ENCODE assay signal across 8 cellular contexts in the genomic region with DNA sequence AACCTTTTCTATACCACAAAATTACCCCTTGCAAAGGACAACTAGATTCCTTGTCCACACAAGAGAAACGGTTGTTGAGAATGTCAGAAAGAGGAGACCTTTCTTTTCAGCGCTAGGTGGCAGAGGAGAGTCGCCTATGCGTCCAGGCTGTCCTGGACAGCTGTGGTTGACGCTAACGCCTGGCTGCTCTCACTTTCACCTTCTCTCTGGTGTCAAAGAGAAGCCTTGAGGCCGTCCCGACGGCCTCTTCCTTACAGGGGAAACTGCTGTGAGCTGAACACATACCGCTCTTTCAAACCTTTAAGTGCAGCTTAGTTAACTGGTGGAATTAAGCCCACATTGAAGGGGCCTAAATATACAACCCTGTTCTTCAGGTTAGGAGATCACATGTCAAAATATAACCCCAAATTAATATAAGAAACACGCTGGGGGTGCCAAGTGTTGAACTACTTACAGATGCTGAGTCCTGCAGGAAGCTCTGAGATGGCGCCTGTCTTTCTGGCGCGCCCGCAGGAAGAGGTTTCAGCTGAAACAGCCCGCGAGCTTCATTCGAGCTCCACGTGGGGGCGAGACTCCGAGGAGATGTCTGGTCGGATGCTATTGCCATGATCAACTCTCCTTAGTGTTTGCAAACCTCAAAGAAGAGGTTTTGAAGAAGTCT. TPM values are rescaled to one million over a fixed set of nuclear protein-coding genes. Genes with fewer than 3 reads are reported as not detected.
A peak's percentile ranks its signal among the peaks of the same experiment; 100 is the strongest.
DNase-seq lines count a peak whose midpoint lies in the region; ATAC-seq and TF ChIP-seq lines count a peak whose summit lies in the region.

No MANE protein-coding gene starts in this region.

- no peaks in the 10 kb centered on the region for H3K79me2 ChIP-seq in Loucy (ENCODE audit: insufficient read depth, low read length)

- H3K9me2 ChIP-seq in Loucy (replicated peaks; ENCODE audit: low read depth, low read length) = no peaks in the 10 kb centered on the region

- H2AFZ ChIP-seq in Loucy (ENCODE audit: low read length) = peak overlapping the region; percentile 98

- H3K4me2 ChIP-seq in Loucy (ENCODE audit: low read depth, low read length, poor library complexity, severe bottlenecking) = peak overlapping the region; percentile 81

- peak overlapping the region; percentile 79 for H3K4me3 Mint-ChIP-seq in activated naive CD8-positive, alpha-beta T cell

- H3K4me1 ChIP-seq in HAP-1 = no peaks in the 10 kb centered on the region; the same call in 1 of the 2 replicates
- peaks cover 9% of the 10 kb centered on the region for H3K4me1 ChIP-seq in Loucy (ENCODE audit: insufficient read depth, low read length, poor library complexity, severe bottlenecking)
- no peaks in the 10 kb centered on the region for H3K4me1 ChIP-seq in cardiac muscle cell (ENCODE audit: low read depth)

- H3K27me3 ChIP-seq in HAP-1 (ENCODE audit: low read depth) (peaks cover 4% of the 10 kb centered on the region; the same call in 1 of the 2 replicates), Loucy (ENCODE audit: insufficient read depth, low read length, poor library complexity, severe bottlenecking) (no peaks in the 10 kb centered on the region), cardiac muscle cell (no peaks in the 10 kb centered on the region)

- TF ChIP-seq CTCF in Loucy (conservative IDR thresholded peaks at IDR 0.05; ENCODE audit: low read length) (peak; percentile 88), cardiac muscle cell (IDR thresholded peaks at IDR 0.05; ENCODE audit: low read depth, low read length) (peak; percentile 85)

- H3K4me3 ChIP-seq in HAP-1 (no peak overlapping the region), Loucy (ENCODE audit: low read length, poor library complexity, severe bottlenecking) (peak overlapping the region; percentile 80), cardiac muscle cell (no peak overlapping the region)

- peak; percentile 100 for ATAC-seq in SK-N-SH treated with all-trans-retinoic acid at 6 μM for 48 hours

- DNase-seq in GM04503 (ENCODE audit: low read depth) (peak; percentile 14), HAP-1 (ENCODE audit: low spot score in 2 of 2) (peak; percentile 75 to 85), cardiac muscle cell (ENCODE audit: low read depth in 1 of 2, low spot score in 1 of 2) (peak; percentile 85 to 93), posterior vena cava (ENCODE audit: low spot score) (peak; percentile 84), ureter (ENCODE audit: low spot score) (peak; percentile 77)

- no peaks in the 10 kb centered on the region for H3K9me3 Mint-ChIP-seq in activated naive CD8-positive, alpha-beta T cell (ENCODE audit: low read depth)

- H4K20me1 ChIP-seq in Loucy (ENCODE audit: insufficient read depth, low read length, poor library complexity, severe bottlenecking) = no peaks in the 10 kb centered on the region

- peaks cover 12% of the 10 kb centered on the region for H3K4me1 Mint-ChIP-seq in activated naive CD8-positive, alpha-beta T cell (ENCODE audit: low read depth)

- no peaks in the 10 kb centered on the region for H3F3A ChIP-seq in Loucy (ENCODE audit: low read depth)

- no peaks in the 10 kb centered on the region for H3K27me3 Mint-ChIP-seq in activated naive CD8-positive, alpha-beta T cell

- H3K36me3 ChIP-seq in HAP-1 (replicated peaks) (no peaks in the 10 kb centered on the region), Loucy (ENCODE audit: insufficient read depth, low read length) (no peaks in the 10 kb centered on the region), cardiac muscle cell (no peaks in the 10 kb centered on the region)

- H3K9me3 ChIP-seq in HAP-1 = no peaks in the 10 kb centered on the region
- H3K9me3 ChIP-seq in Loucy (ENCODE audit: insufficient read depth, low read depth, low read length) = no peaks in the 10 kb centered on the region
- H3K9me3 ChIP-seq in cardiac muscle cell (ENCODE audit: low read depth) = no peaks in the 10 kb centered on the region

- peak overlapping the region; percentile 68 for H3K27ac Mint-ChIP-seq in activated naive CD8-positive, alpha-beta T cell

- no peak overlapping the region for H3K27ac ChIP-seq in cardiac muscle cell

- H3K9ac ChIP-seq in Loucy (ENCODE audit: low read depth, low read length, poor library complexity, severe bottlenecking) = peak overlapping the region; percentile 74

- in situ Hi-C loops in HAP-1 (cut with MboI; ENCODE audit: low sequenced_read_pairs) = no loop called here

- H3K36me3 Mint-ChIP-seq in activated naive CD8-positive, alpha-beta T cell = no peaks in the 10 kb centered on the region

- intact Hi-C loops in posterior vena cava (cut with DNase I) = no loop called here

TF ChIP-seq in SK-N-SH treated with all-trans-retinoic acid at 6 μM for 48 hours, 23 proteins besides CTCF, POLR2A, EP300 and RAD21 (continues in another document):
- TF ChIP-seq OSR1 (CRISPR knock-in tag; IDR thresholded peaks at IDR 0.05) (no peak), ISL1 (CRISPR knock-in tag; IDR thresholded peaks at IDR 0.05) (no peak), ZC3H10 (CRISPR knock-in tag; IDR thresholded peaks at IDR 0.05) (no peak), GLIS3 (CRISPR knock-in tag; IDR thresholded peaks at IDR 0.05) (no peak), ZNF565 (CRISPR knock-in tag; conservative IDR thresholded peaks at IDR 0.05; ENCODE audit: low read depth) (no peak), PPARA (CRISPR knock-in tag; IDR thresholded peaks at IDR 0.05; ENCODE audit: borderline replicate concordance) (no peak), ZFP3 (CRISPR knock-in tag; IDR thresholded peaks at IDR 0.05) (no peak), ESRRG (CRISPR knock-in tag; IDR thresholded peaks at IDR 0.05) (no peak)
- TF ChIP-seq, protein P1, sequence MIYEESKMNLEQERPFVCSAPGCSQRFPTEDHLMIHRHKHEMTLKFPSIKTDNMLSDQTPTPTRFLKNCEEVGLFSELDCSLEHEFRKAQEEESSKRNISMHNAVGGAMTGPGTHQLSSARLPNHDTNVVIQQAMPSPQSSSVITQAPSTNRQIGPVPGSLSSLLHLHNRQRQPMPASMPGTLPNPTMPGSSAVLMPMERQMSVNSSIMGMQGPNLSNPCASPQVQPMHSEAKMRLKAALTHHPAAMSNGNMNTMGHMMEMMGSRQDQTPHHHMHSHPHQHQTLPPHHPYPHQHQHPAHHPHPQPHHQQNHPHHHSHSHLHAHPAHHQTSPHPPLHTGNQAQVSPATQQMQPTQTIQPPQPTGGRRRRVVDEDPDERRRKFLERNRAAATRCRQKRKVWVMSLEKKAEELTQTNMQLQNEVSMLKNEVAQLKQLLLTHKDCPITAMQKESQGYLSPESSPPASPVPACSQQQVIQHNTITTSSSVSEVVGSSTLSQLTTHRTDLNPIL (CRISPR knock-in tag; IDR thresholded peaks at IDR 0.05; ENCODE audit: low read depth) = no peak
- TF ChIP-seq, protein P2, sequence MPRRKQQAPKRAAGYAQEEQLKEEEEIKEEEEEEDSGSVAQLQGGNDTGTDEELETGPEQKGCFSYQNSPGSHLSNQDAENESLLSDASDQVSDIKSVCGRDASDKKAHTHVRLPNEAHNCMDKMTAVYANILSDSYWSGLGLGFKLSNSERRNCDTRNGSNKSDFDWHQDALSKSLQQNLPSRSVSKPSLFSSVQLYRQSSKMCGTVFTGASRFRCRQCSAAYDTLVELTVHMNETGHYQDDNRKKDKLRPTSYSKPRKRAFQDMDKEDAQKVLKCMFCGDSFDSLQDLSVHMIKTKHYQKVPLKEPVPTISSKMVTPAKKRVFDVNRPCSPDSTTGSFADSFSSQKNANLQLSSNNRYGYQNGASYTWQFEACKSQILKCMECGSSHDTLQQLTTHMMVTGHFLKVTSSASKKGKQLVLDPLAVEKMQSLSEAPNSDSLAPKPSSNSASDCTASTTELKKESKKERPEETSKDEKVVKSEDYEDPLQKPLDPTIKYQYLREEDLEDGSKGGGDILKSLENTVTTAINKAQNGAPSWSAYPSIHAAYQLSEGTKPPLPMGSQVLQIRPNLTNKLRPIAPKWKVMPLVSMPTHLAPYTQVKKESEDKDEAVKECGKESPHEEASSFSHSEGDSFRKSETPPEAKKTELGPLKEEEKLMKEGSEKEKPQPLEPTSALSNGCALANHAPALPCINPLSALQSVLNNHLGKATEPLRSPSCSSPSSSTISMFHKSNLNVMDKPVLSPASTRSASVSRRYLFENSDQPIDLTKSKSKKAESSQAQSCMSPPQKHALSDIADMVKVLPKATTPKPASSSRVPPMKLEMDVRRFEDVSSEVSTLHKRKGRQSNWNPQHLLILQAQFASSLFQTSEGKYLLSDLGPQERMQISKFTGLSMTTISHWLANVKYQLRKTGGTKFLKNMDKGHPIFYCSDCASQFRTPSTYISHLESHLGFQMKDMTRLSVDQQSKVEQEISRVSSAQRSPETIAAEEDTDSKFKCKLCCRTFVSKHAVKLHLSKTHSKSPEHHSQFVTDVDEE (CRISPR knock-in tag; IDR thresholded peaks at IDR 0.05) = no peak
- TF ChIP-seq, protein P3, sequence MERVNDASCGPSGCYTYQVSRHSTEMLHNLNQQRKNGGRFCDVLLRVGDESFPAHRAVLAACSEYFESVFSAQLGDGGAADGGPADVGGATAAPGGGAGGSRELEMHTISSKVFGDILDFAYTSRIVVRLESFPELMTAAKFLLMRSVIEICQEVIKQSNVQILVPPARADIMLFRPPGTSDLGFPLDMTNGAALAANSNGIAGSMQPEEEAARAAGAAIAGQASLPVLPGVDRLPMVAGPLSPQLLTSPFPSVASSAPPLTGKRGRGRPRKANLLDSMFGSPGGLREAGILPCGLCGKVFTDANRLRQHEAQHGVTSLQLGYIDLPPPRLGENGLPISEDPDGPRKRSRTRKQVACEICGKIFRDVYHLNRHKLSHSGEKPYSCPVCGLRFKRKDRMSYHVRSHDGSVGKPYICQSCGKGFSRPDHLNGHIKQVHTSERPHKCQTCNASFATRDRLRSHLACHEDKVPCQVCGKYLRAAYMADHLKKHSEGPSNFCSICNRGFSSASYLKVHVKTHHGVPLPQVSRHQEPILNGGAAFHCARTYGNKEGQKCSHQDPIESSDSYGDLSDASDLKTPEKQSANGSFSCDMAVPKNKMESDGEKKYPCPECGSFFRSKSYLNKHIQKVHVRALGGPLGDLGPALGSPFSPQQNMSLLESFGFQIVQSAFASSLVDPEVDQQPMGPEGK (CRISPR knock-in tag; IDR thresholded peaks at IDR 0.05; ENCODE audit: borderline replicate concordance) = no peak
- TF ChIP-seq, protein P4, sequence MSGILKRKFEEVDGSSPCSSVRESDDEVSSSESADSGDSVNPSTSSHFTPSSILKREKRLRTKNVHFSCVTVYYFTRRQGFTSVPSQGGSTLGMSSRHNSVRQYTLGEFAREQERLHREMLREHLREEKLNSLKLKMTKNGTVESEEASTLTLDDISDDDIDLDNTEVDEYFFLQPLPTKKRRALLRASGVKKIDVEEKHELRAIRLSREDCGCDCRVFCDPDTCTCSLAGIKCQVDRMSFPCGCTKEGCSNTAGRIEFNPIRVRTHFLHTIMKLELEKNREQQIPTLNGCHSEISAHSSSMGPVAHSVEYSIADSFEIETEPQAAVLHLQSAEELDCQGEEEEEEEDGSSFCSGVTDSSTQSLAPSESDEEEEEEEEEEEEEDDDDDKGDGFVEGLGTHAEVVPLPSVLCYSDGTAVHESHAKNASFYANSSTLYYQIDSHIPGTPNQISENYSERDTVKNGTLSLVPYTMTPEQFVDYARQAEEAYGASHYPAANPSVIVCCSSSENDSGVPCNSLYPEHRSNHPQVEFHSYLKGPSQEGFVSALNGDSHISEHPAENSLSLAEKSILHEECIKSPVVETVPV (CRISPR knock-in tag; IDR thresholded peaks at IDR 0.05) = no peak

RNA-seq across cellular contexts. Expression of a gene that starts 26.1 kb away (rescaled TPM):
- total RNA-seq in cardiac muscle cell (9.9 and 13.8 TPM in 2 replicates), posterior vena cava (1 to 10 TPM; 1.9 to 2.3 TPM), ureter (4.3 TPM)
- polyA plus RNA-seq in cardiac muscle cell = 4.3 and 11.8 TPM in 2 replicates

Comparison
In these comparisons a context has a peak if more than half of its experiments do, and no peak if none do; other contexts are left out.
1. DNase-seq: peak in every context shown above with its lines; median percentile 89 in cardiac muscle cell; 84 in posterior vena cava; 80 in HAP-1; 77 in ureter; 14 in GM04503.